Comparison of ENCODE assay signal across 8 cellular contexts in the genomic region with DNA sequence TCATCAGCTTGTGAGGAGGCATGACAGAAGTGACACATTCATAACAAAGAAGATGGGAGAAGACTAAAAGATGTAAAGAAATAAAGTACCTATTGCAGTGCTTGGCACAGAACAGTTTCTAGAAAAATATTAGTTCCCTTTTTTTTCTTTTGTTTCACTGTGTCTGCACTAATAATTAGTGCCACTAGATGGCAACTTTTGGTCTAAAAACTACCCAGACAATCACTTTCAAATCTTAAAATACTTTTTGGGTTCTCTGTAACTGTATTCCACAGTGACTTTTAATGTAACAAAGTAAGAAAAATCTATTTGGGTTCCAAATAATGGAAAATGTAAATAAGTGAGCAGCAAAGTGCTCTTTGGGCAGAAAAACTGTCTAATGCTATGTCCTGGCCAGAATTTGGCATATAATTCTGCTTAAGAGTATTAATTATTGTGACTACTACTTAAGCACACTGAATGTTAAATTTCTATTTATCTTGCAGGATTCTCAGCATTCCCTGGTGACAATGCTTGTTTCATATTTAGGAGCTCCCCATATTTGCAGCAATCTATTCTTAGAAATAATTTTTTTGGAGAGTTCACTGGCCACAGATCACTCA.
DNase-seq lines count a peak whose midpoint lies in the region; ATAC-seq, FAIRE-seq and TF ChIP-seq lines count a peak whose summit lies in the region.

No MANE protein-coding gene starts in this region.

- no peaks in the 10 kb centered on the region for H3K36me3 ChIP-seq in adrenal gland (replicated peaks in 1 of 2)
- H3K36me3 ChIP-seq in kidney (ENCODE audit: control insufficient read depth in 1 of 2, insufficient read depth in 2 of 2, low read length in 2 of 2) = no peaks in the 10 kb centered on the region
- no peaks in the 10 kb centered on the region for H3K36me3 ChIP-seq in upper lobe of left lung

- no peak for TF ChIP-seq EP300 in upper lobe of left lung (IDR thresholded peaks at IDR 0.05)

- ATAC-seq in GM19372 (IDR thresholded peaks at IDR 0.05; ENCODE audit: low read depth, unreplicated experiment) (peak; percentile 79), upper lobe of left lung (ENCODE audit: low FRiP score in 2 of 2) (peak; percentile 49 to 60)

- peak; percentile 59 for DNase-seq in DMS53 (lab: John Stamatoyannopoulos, UW)
- DNase-seq in LoVo (ENCODE audit: low spot score) = peak; percentile 45
- DNase-seq in adrenal gland = no peak
- no peak for DNase-seq in kidney
- DNase-seq in upper lobe of left lung = no peak
- DNase-seq in NCI-H1436 (lab: John Stamatoyannopoulos, UW) = no peak
- no peak for DNase-seq in NCI-H187 (lab: John Stamatoyannopoulos, UW)

- H3K27ac ChIP-seq in adrenal gland (no peak overlapping the region), kidney (ENCODE audit: low read depth in 2 of 2, low read length in 2 of 2) (no peak overlapping the region), upper lobe of left lung (no peak overlapping the region)

- H3K4me1 ChIP-seq in adrenal gland (replicated peaks in 1 of 2) (no peaks in the 10 kb centered on the region), kidney (ENCODE audit: control insufficient read depth in 1 of 2, insufficient read depth in 1 of 2, low read depth in 1 of 2, low read length in 2 of 2) (peaks cover 0 to 2% of the 10 kb centered on the region in 2 donors), upper lobe of left lung (no peaks in the 10 kb centered on the region)

- intact Hi-C loops in adrenal gland (cut with DNase I) (loop anchor here in 1 of 2 donors (10.0 kb wide), 1 partner anchor 174 kb away; no protein-coding TSS in a partner anchor), kidney (cut with DNase I) (no loop called here)

- H3K9me3 ChIP-seq in adrenal gland (replicated peaks in 1 of 3) = no peaks in the 10 kb centered on the region
- no peaks in the 10 kb centered on the region for H3K9me3 ChIP-seq in kidney (ENCODE audit: control insufficient read depth in 1 of 2, low read length in 2 of 2)
- no peaks in the 10 kb centered on the region for H3K9me3 ChIP-seq in upper lobe of left lung

- TF ChIP-seq POLR2A in adrenal gland (IDR thresholded peaks at IDR 0.05) (no peak), upper lobe of left lung (IDR thresholded peaks at IDR 0.05) (no peak)

- H3K27me3 ChIP-seq in adrenal gland (no peaks in the 10 kb centered on the region), upper lobe of left lung (no peaks in the 10 kb centered on the region)

- peak; percentile 93 for FAIRE-seq in kidney (lab: Jason Lieb, UNC)

- peak; percentile 65 to 82 (median 72) for TF ChIP-seq CTCF in adrenal gland (IDR thresholded peaks at IDR 0.05)
- TF ChIP-seq CTCF in kidney (IDR thresholded peaks at IDR 0.05; ENCODE audit: borderline replicate concordance, extremely low read depth, insufficient read depth) = peak; percentile 78
- peak; percentile 50 to 73 (median 64) for TF ChIP-seq CTCF in upper lobe of left lung (IDR thresholded peaks at IDR 0.05)

- no peak overlapping the region for H3K4me3 ChIP-seq in adrenal gland
- no peak overlapping the region for H3K4me3 ChIP-seq in kidney (ENCODE audit: low read length in 2 of 2)
- no peak overlapping the region for H3K4me3 ChIP-seq in upper lobe of left lung

- no peak overlapping the region for H3K9ac ChIP-seq in kidney (ENCODE audit: low read length in 2 of 2)

Comparison
In these comparisons a context has a peak if more than half of its experiments do, and no peak if none do; other contexts are left out.
1. DNase-seq: peak in DMS53 (single experiment) and LoVo (single experiment); none in adrenal gland (0 of 7), kidney (single experiment), upper lobe of left lung (0 of 2), NCI-H1436 (single experiment) and NCI-H187 (0 of 2).
2. Peak in every context shown above with its lines, with median percentiles within 50 percentile points of each other: CTCF ChIP-seq.